Comparison of ENCODE assay signal across 9 cellular contexts in genomic region chr2:196259507-196260481, GRCh38.
DNase-seq lines count a peak whose midpoint lies in the region; ATAC-seq and TF ChIP-seq lines count a peak whose summit lies in the region.
"Had no signal": no experiment of that assay in that cellular context is flagged by ENCODE, and none has a peak within 500 bp of the region (broad histone marks: within the 10 kb centered on the region; RNA-seq: fewer than 3 reads in every experiment).

No MANE protein-coding gene starts in this region.

- H3K9ac ChIP-seq in BLaER1 treated with 17β-estradiol and CSF1 and Interleukin-3, amounts not matched to agents 10 nM and 100 nM, result peak overlapping the region in 3 of 11 experiments; percentile 1 to 22 (median 19); a peak in 1 of 22 replicates
- peak overlapping the region; percentile 38 for H3K9ac ChIP-seq in Loucy (ENCODE audit: low read depth, low read length, poor library complexity, severe bottlenecking)

- no peaks in the 10 kb centered on the region for H4K20me1 ChIP-seq in BLaER1 treated with 17β-estradiol and CSF1 and Interleukin-3, amounts not matched to agents 10 nM and 100 nM
- no peaks in the 10 kb centered on the region for H4K20me1 ChIP-seq in Loucy (ENCODE audit: insufficient read depth, low read length, poor library complexity, severe bottlenecking)

- no peaks in the 10 kb centered on the region for H3K9me3 ChIP-seq in BLaER1 treated with 17β-estradiol and CSF1 and Interleukin-3, amounts not matched to agents 10 nM and 100 nM (replicated peaks in 1 of 11)
- H3K9me3 ChIP-seq in Loucy (ENCODE audit: insufficient read depth, low read depth, low read length) (no peaks in the 10 kb centered on the region), left lung (no peaks in the 10 kb centered on the region)
- H3K9me3 ChIP-seq: right atrium auricular region had no signal

- intact Hi-C loops in activated T-helper 2 cell treated with anti-CD3 and anti-CD28 coated beads, Interferon-gamma antibody, Interleukin-2, Interleukin-4, amounts not matched to agents 10 μg/mL and 5 μg/mL and 100 μg/mL, durations not matched to agents 14 hours and 24 hours and 36 hours (cut with micrococcal nuclease), result loop anchor here (1.0 to 10.0 kb wide), 10 partner anchors 7 to 1035 kb away; partner anchors contain the start of genes PGAP1, SLC39A10 and STK17B
- intact Hi-C loops in left lung (cut with DNase I), result no loop called here

- peak overlapping the region; percentile 82 for H3K4me3 Mint-ChIP-seq in activated T-helper 2 cell treated with anti-CD3 and anti-CD28 coated beads, Interferon-gamma antibody, Interleukin-2, Interleukin-4, amounts not matched to agents 10 μg/mL and 5 μg/mL and 100 μg/mL, durations not matched to agents 14 hours and 24 hours and 36 hours (ENCODE audit: low read depth)

- TF ChIP-seq CTCF in Loucy (conservative IDR thresholded peaks at IDR 0.05; ENCODE audit: low read length), result no peak
- no peak for TF ChIP-seq CTCF in left lung (IDR thresholded peaks at IDR 0.05)

- no peaks in the 10 kb centered on the region for H3K79me2 ChIP-seq in Loucy (ENCODE audit: insufficient read depth, low read length)

- H3K9me2 ChIP-seq in Loucy (replicated peaks; ENCODE audit: low read depth, low read length), result no peaks in the 10 kb centered on the region

- peaks cover 13 to 66% (median 32%) of the 10 kb centered on the region in 10 experiments for H3K4me1 ChIP-seq in BLaER1 treated with 17β-estradiol and CSF1 and Interleukin-3, amounts not matched to agents 10 nM and 100 nM
- H3K4me1 ChIP-seq in Loucy (ENCODE audit: insufficient read depth, low read length, poor library complexity, severe bottlenecking) (peaks cover 50% of the 10 kb centered on the region), left lung (peaks cover 0 to 16% of the 10 kb centered on the region in 2 donors)
- H3K4me1 ChIP-seq: right atrium auricular region had no signal

- no peaks in the 10 kb centered on the region for H3K27me3 Mint-ChIP-seq in activated T-helper 2 cell treated with anti-CD3 and anti-CD28 coated beads, Interferon-gamma antibody, Interleukin-2, Interleukin-4, amounts not matched to agents 10 μg/mL and 5 μg/mL and 100 μg/mL, durations not matched to agents 14 hours and 24 hours and 36 hours (ENCODE audit: low read depth)

- ATAC-seq in left lung, result peak; percentile 63
- ATAC-seq in GM19351 (IDR thresholded peaks at IDR 0.05; ENCODE audit: unreplicated experiment), result no peak

- H3K27me3 ChIP-seq in BLaER1 treated with 17β-estradiol and CSF1 and Interleukin-3, amounts not matched to agents 10 nM and 100 nM, result no peaks in the 10 kb centered on the region
- no peaks in the 10 kb centered on the region for H3K27me3 ChIP-seq in Loucy (ENCODE audit: insufficient read depth, low read length, poor library complexity, severe bottlenecking)
- no peaks in the 10 kb centered on the region for H3K27me3 ChIP-seq in left lung
- H3K27me3 ChIP-seq: right atrium auricular region had no signal

- peak overlapping the region in 8 of 11 experiments; percentile 11 to 55 (median 38); a peak in 13 of 22 replicates for H3K27ac ChIP-seq in BLaER1 treated with 17β-estradiol and CSF1 and Interleukin-3, amounts not matched to agents 10 nM and 100 nM
- peak overlapping the region in 1 of 2 donors; percentile 29 for H3K27ac ChIP-seq in left lung
- H3K27ac ChIP-seq: right atrium auricular region had no signal

- H3K4me1 Mint-ChIP-seq in activated T-helper 2 cell treated with anti-CD3 and anti-CD28 coated beads, Interferon-gamma antibody, Interleukin-2, Interleukin-4, amounts not matched to agents 10 μg/mL and 5 μg/mL and 100 μg/mL, durations not matched to agents 14 hours and 24 hours and 36 hours (ENCODE audit: low read depth), result peaks cover 60% of the 10 kb centered on the region

- H2AFZ ChIP-seq in Loucy (ENCODE audit: low read length), result peak overlapping the region; percentile 53

- H3K36me3 ChIP-seq in BLaER1 treated with 17β-estradiol and CSF1 and Interleukin-3, amounts not matched to agents 10 nM and 100 nM, result no peaks in the 10 kb centered on the region
- H3K36me3 ChIP-seq in Loucy (ENCODE audit: insufficient read depth, low read length) (no peaks in the 10 kb centered on the region), left lung (peaks cover 0 to 4% of the 10 kb centered on the region in 2 donors)
- H3K36me3 ChIP-seq: right atrium auricular region had no signal

- H3K4me3 ChIP-seq in BLaER1 treated with 17β-estradiol and CSF1 and Interleukin-3, amounts not matched to agents 10 nM and 100 nM, result no peak overlapping the region
- no peak overlapping the region for H3K4me3 ChIP-seq in Loucy (ENCODE audit: low read length, poor library complexity, severe bottlenecking)
- no peak overlapping the region for H3K4me3 ChIP-seq in left lung
- H3K4me3 ChIP-seq: right atrium auricular region had no signal

- H3K9me3 Mint-ChIP-seq in activated T-helper 2 cell treated with anti-CD3 and anti-CD28 coated beads, Interferon-gamma antibody, Interleukin-2, Interleukin-4, amounts not matched to agents 10 μg/mL and 5 μg/mL and 100 μg/mL, durations not matched to agents 14 hours and 24 hours and 36 hours, result no peaks in the 10 kb centered on the region

- H3K27ac Mint-ChIP-seq in activated T-helper 2 cell treated with anti-CD3 and anti-CD28 coated beads, Interferon-gamma antibody, Interleukin-2, Interleukin-4, amounts not matched to agents 10 μg/mL and 5 μg/mL and 100 μg/mL, durations not matched to agents 14 hours and 24 hours and 36 hours, result peak overlapping the region; percentile 96

- H3K36me3 Mint-ChIP-seq in activated T-helper 2 cell treated with anti-CD3 and anti-CD28 coated beads, Interferon-gamma antibody, Interleukin-2, Interleukin-4, amounts not matched to agents 10 μg/mL and 5 μg/mL and 100 μg/mL, durations not matched to agents 14 hours and 24 hours and 36 hours (ENCODE audit: low read depth), result peaks cover 20% of the 10 kb centered on the region

- DNase-seq in activated T-helper 2 cell treated with anti-CD3 and anti-CD28 coated beads, Interferon-gamma antibody, Interleukin-2, Interleukin-4, amounts not matched to agents 10 μg/mL and 5 μg/mL and 100 μg/mL, durations not matched to agents 14 hours and 24 hours and 36 hours (ENCODE audit: low spot score), result no peak
- DNase-seq in left lung (no peak), cerebellar cortex (ENCODE audit: low spot score) (no peak), GOT3 (lab: John Stamatoyannopoulos, UW) (no peak), epidermal melanocyte (ENCODE audit: insufficient read length, low spot score) (no peak)

- peak overlapping the region in 8 of 11 experiments; percentile 0 to 96 (median 34); a peak in 14 of 22 replicates for H3K4me2 ChIP-seq in BLaER1 treated with 17β-estradiol and CSF1 and Interleukin-3, amounts not matched to agents 10 nM and 100 nM
- no peak overlapping the region for H3K4me2 ChIP-seq in Loucy (ENCODE audit: low read depth, low read length, poor library complexity, severe bottlenecking)

- peaks cover 18% of the 10 kb centered on the region for H3F3A ChIP-seq in Loucy (ENCODE audit: low read depth)
